ENCODE assay signal across 1 cellular context in the genomic region with DNA sequence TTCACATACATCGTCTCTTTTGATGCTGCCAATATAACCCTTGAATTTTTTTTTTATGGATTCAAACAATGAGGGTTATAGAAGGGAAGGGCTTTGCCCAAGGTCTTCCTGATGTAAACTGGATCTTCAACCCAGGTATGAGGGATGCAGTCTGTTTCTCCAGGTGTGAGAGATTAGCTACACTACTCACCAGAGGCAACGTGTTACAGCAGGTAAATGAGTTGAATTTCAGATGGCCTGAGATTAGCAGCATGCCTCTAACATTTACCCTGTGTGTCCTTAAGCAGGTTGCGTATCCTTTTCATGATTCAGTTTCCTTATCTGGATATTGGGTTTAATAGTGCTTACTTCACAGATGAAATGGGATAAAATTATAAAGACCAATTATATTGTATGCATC.
TF ChIP-seq lines count a peak whose summit lies in the region.

No MANE protein-coding gene starts in this region.

TF ChIP-seq in GM12878, 131 proteins besides CTCF, POLR2A, EP300 and RAD21:
- TF ChIP-seq STAT1 (conservative IDR thresholded peaks at IDR 0.05), result no peak
- TF ChIP-seq, protein P1, sequence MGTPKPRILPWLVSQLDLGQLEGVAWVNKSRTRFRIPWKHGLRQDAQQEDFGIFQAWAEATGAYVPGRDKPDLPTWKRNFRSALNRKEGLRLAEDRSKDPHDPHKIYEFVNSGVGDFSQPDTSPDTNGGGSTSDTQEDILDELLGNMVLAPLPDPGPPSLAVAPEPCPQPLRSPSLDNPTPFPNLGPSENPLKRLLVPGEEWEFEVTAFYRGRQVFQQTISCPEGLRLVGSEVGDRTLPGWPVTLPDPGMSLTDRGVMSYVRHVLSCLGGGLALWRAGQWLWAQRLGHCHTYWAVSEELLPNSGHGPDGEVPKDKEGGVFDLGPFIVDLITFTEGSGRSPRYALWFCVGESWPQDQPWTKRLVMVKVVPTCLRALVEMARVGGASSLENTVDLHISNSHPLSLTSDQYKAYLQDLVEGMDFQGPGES (IDR thresholded peaks at IDR 0.05), result no peak
- TF ChIP-seq ZNF217 (IDR thresholded peaks at IDR 0.05), result no peak
- no peak for TF ChIP-seq MXI1 (IDR thresholded peaks at IDR 0.05; ENCODE audit: low read depth, low read length)
- TF ChIP-seq BCL11A (IDR thresholded peaks at IDR 0.05; ENCODE audit: low read depth, low read length), result no peak
- no peak for TF ChIP-seq MEF2A (IDR thresholded peaks at IDR 0.05; ENCODE audit: insufficient read depth, low read depth, low read length)
- no peak for TF ChIP-seq NFIC (IDR thresholded peaks at IDR 0.05; ENCODE audit: low read depth, low read length)
- TF ChIP-seq, protein P2, sequence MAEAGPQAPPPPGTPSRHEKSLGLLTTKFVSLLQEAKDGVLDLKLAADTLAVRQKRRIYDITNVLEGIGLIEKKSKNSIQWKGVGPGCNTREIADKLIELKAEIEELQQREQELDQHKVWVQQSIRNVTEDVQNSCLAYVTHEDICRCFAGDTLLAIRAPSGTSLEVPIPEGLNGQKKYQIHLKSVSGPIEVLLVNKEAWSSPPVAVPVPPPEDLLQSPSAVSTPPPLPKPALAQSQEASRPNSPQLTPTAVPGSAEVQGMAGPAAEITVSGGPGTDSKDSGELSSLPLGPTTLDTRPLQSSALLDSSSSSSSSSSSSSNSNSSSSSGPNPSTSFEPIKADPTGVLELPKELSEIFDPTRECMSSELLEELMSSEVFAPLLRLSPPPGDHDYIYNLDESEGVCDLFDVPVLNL (IDR thresholded peaks at IDR 0.05; ENCODE audit: low read depth, low read length), result no peak
